ENCODE assay signal across 1 cellular context in genomic region chr22:21641795-21642583, GRCh38.
TF ChIP-seq lines count a peak whose summit lies in the region.

Gene SDF2L1, plus strand, starts transcription at chr22:21642302. Its CDS starts 35 bp downstream, at chr22:21642337.

TF ChIP-seq in K562, 482 proteins besides CTCF, POLR2A, EP300 and RAD21 (continued from another document and continues in another):
- TF ChIP-seq, protein P1, sequence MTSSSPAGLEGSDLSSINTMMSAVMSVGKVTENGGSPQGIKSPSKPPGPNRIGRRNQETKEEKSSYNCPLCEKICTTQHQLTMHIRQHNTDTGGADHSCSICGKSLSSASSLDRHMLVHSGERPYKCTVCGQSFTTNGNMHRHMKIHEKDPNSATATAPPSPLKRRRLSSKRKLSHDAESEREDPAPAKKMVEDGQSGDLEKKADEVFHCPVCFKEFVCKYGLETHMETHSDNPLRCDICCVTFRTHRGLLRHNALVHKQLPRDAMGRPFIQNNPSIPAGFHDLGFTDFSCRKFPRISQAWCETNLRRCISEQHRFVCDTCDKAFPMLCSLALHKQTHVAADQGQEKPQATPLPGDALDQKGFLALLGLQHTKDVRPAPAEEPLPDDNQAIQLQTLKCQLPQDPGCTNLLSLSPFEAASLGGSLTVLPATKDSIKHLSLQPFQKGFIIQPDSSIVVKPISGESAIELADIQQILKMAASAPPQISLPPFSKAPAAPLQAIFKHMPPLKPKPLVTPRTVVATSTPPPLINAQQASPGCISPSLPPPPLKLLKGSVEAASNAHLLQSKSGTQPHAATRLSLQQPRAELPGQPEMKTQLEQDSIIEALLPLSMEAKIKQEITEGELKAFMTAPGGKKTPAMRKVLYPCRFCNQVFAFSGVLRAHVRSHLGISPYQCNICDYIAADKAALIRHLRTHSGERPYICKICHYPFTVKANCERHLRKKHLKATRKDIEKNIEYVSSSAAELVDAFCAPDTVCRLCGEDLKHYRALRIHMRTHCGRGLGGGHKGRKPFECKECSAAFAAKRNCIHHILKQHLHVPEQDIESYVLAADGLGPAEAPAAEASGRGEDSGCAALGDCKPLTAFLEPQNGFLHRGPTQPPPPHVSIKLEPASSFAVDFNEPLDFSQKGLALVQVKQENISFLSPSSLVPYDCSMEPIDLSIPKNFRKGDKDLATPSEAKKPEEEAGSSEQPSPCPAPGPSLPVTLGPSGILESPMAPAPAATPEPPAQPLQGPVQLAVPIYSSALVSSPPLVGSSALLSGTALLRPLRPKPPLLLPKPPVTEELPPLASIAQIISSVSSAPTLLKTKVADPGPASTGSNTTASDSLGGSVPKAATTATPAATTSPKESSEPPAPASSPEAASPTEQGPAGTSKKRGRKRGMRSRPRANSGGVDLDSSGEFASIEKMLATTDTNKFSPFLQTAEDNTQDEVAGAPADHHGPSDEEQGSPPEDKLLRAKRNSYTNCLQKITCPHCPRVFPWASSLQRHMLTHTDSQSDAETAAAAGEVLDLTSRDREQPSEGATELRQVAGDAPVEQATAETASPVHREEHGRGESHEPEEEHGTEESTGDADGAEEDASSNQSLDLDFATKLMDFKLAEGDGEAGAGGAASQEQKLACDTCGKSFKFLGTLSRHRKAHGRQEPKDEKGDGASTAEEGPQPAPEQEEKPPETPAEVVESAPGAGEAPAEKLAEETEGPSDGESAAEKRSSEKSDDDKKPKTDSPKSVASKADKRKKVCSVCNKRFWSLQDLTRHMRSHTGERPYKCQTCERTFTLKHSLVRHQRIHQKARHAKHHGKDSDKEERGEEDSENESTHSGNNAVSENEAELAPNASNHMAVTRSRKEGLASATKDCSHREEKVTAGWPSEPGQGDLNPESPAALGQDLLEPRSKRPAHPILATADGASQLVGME (CRISPR knock-in tag; IDR thresholded peaks at IDR 0.05), result no peak
- TF ChIP-seq ADNP (tag; IDR thresholded peaks at IDR 0.05), result no peak
- TF ChIP-seq PRDM10 (IDR thresholded peaks at IDR 0.05; ENCODE audit: partially characterized antibody), result no peak
- no peak for TF ChIP-seq RBM39 (optimal IDR thresholded peaks at IDR 0.05; ENCODE audit: low read depth, low read length)
- no peak for TF ChIP-seq ZNF197 (CRISPR knock-in tag; IDR thresholded peaks at IDR 0.05; ENCODE audit: low read depth)
- peak; percentile 95 for TF ChIP-seq MYC (IDR thresholded peaks at IDR 0.05; ENCODE audit: low read depth, low read length)
- no peak for TF ChIP-seq MYC (CRISPR knock-in tag; IDR thresholded peaks at IDR 0.05; ENCODE audit: borderline replicate concordance, low read depth)
- no peak for TF ChIP-seq ATF3 (IDR thresholded peaks at IDR 0.05)
- TF ChIP-seq ATF3 (CRISPR knock-in tag; conservative IDR thresholded peaks at IDR 0.05), result peak; percentile 85
- TF ChIP-seq GTF2F1 (IDR thresholded peaks at IDR 0.05; ENCODE audit: low read depth, low read length), result peak; percentile 95
- TF ChIP-seq HDAC1 (IDR thresholded peaks at IDR 0.05), result no peak
- TF ChIP-seq GABPB1 (CRISPR knock-in tag; IDR thresholded peaks at IDR 0.05), result no peak
- peak; percentile 66 for TF ChIP-seq SETDB1 (IDR thresholded peaks at IDR 0.05; ENCODE audit: low read length)
- peak; percentile 99 for TF ChIP-seq RBBP5 (IDR thresholded peaks at IDR 0.05; ENCODE audit: borderline replicate concordance, insufficient read depth, low read length, poor library complexity, severe bottlenecking)
- TF ChIP-seq NONO (IDR thresholded peaks at IDR 0.05; ENCODE audit: low read depth in 2 of 2, low read length in 1 of 2), result no peak
- TF ChIP-seq STAT5B (CRISPR knock-in tag; IDR thresholded peaks at IDR 0.05), result no peak
- TF ChIP-seq KHSRP (IDR thresholded peaks at IDR 0.05), result no peak
- TF ChIP-seq ARID3A (IDR thresholded peaks at IDR 0.05; ENCODE audit: borderline replicate concordance, low read depth, low read length), result peak; percentile 89
- TF ChIP-seq, protein P2, sequence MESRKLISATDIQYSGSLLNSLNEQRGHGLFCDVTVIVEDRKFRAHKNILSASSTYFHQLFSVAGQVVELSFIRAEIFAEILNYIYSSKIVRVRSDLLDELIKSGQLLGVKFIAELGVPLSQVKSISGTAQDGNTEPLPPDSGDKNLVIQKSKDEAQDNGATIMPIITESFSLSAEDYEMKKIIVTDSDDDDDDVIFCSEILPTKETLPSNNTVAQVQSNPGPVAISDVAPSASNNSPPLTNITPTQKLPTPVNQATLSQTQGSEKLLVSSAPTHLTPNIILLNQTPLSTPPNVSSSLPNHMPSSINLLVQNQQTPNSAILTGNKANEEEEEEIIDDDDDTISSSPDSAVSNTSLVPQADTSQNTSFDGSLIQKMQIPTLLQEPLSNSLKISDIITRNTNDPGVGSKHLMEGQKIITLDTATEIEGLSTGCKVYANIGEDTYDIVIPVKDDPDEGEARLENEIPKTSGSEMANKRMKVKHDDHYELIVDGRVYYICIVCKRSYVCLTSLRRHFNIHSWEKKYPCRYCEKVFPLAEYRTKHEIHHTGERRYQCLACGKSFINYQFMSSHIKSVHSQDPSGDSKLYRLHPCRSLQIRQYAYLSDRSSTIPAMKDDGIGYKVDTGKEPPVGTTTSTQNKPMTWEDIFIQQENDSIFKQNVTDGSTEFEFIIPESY (CRISPR knock-in tag; IDR thresholded peaks at IDR 0.05), result no peak
- no peak for TF ChIP-seq HLTF (IDR thresholded peaks at IDR 0.05)
- TF ChIP-seq TOE1 (IDR thresholded peaks at IDR 0.05; ENCODE audit: borderline replicate concordance), result no peak
- TF ChIP-seq TOE1 (CRISPR knock-in tag; IDR thresholded peaks at IDR 0.05; ENCODE audit: borderline replicate concordance, low read depth), result no peak
- no peak for TF ChIP-seq THAP12 (CRISPR knock-in tag; IDR thresholded peaks at IDR 0.05)
- TF ChIP-seq TAF15 (IDR thresholded peaks at IDR 0.05; ENCODE audit: low read depth, low read length), result no peak
- TF ChIP-seq ZNF707 (CRISPR knock-in tag; conservative IDR thresholded peaks at IDR 0.05), result no peak
- TF ChIP-seq SMAD1 (IDR thresholded peaks at IDR 0.05; ENCODE audit: low read depth, low read length, partially characterized antibody), result peak; percentile 85
- TF ChIP-seq TGIF2 (CRISPR knock-in tag; IDR thresholded peaks at IDR 0.05), result no peak
- no peak for TF ChIP-seq NFE2 (IDR thresholded peaks at IDR 0.05; ENCODE audit: low read depth)
- peak; percentile 72 for TF ChIP-seq JUND (IDR thresholded peaks at IDR 0.05; ENCODE audit: borderline replicate concordance, low read depth, low read length)
- TF ChIP-seq JUND (tag; IDR thresholded peaks at IDR 0.05; ENCODE audit: borderline replicate concordance, low read depth, low read length), result no peak
- no peak for TF ChIP-seq SRSF3 (IDR thresholded peaks at IDR 0.05; ENCODE audit: insufficient read depth, low read length)
- TF ChIP-seq ZNF134 (CRISPR knock-in tag; conservative IDR thresholded peaks at IDR 0.05), result no peak
- no peak for TF ChIP-seq SMAD4 (CRISPR knock-in tag; conservative IDR thresholded peaks at IDR 0.05)
- peak; percentile 85 for TF ChIP-seq MXI1 (IDR thresholded peaks at IDR 0.05; ENCODE audit: low read depth, low read length)
- TF ChIP-seq, protein P3, sequence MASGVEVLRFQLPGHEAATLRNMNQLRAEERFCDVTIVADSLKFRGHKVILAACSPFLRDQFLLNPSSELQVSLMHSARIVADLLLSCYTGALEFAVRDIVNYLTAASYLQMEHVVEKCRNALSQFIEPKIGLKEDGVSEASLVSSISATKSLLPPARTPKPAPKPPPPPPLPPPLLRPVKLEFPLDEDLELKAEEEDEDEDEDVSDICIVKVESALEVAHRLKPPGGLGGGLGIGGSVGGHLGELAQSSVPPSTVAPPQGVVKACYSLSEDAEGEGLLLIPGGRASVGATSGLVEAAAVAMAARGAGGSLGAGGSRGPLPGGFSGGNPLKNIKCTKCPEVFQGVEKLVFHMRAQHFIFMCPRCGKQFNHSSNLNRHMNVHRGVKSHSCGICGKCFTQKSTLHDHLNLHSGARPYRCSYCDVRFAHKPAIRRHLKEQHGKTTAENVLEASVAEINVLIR (CRISPR knock-in tag; IDR thresholded peaks at IDR 0.05), result no peak
- TF ChIP-seq NR4A1 (CRISPR knock-in tag; IDR thresholded peaks at IDR 0.05), result no peak
- TF ChIP-seq NR4A1 (tag; IDR thresholded peaks at IDR 0.05), result no peak
- TF ChIP-seq IRF1 (CRISPR knock-in tag; IDR thresholded peaks at IDR 0.05; ENCODE audit: borderline replicate concordance), result no peak
- no peak for TF ChIP-seq ESRRB (CRISPR knock-in tag; IDR thresholded peaks at IDR 0.05; ENCODE audit: borderline replicate concordance)
- TF ChIP-seq HCFC1 (IDR thresholded peaks at IDR 0.05; ENCODE audit: low read depth, low read length), result peak; percentile 59; the same call in 1 of the 2 replicates
- peak; percentile 94 for TF ChIP-seq HDAC6 (IDR thresholded peaks at IDR 0.05; ENCODE audit: low read depth, low read length)
- TF ChIP-seq KAT2B (IDR thresholded peaks at IDR 0.05; ENCODE audit: low read depth, low read length), result peak; percentile 89
- TF ChIP-seq RNF219 (CRISPR knock-in tag; IDR thresholded peaks at IDR 0.05), result no peak
